In the genomic region with DNA sequence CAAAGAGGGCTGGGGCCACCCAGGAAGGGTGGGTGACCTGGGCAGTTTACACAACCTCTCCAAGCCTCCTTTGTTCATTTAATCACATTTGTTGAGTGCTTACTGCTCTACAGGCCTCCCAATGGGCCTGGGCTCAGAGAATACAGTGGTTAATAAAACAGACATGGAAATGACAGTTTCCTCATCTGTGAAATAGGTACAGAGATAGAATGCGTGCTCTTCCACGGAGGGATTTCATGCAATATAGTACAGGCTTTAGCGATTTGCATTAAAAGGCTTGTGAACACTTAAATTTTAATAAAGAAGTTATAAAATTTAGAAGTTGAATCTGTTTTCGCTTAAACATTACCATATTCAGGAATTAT, we compare ENCODE assay signal across 1 cellular context.
TF ChIP-seq lines count a peak whose summit lies in the region.

No MANE protein-coding gene starts in this region.

TF ChIP-seq in HCT116, 20 proteins besides CTCF, POLR2A, EP300 and RAD21 (continued from another document):
- TF ChIP-seq, protein P1, sequence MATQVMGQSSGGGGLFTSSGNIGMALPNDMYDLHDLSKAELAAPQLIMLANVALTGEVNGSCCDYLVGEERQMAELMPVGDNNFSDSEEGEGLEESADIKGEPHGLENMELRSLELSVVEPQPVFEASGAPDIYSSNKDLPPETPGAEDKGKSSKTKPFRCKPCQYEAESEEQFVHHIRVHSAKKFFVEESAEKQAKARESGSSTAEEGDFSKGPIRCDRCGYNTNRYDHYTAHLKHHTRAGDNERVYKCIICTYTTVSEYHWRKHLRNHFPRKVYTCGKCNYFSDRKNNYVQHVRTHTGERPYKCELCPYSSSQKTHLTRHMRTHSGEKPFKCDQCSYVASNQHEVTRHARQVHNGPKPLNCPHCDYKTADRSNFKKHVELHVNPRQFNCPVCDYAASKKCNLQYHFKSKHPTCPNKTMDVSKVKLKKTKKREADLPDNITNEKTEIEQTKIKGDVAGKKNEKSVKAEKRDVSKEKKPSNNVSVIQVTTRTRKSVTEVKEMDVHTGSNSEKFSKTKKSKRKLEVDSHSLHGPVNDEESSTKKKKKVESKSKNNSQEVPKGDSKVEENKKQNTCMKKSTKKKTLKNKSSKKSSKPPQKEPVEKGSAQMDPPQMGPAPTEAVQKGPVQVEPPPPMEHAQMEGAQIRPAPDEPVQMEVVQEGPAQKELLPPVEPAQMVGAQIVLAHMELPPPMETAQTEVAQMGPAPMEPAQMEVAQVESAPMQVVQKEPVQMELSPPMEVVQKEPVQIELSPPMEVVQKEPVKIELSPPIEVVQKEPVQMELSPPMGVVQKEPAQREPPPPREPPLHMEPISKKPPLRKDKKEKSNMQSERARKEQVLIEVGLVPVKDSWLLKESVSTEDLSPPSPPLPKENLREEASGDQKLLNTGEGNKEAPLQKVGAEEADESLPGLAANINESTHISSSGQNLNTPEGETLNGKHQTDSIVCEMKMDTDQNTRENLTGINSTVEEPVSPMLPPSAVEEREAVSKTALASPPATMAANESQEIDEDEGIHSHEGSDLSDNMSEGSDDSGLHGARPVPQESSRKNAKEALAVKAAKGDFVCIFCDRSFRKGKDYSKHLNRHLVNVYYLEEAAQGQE (IDR thresholded peaks at IDR 0.05; ENCODE audit: low read depth): no peak
- TF ChIP-seq CBX3 (IDR thresholded peaks at IDR 0.05; ENCODE audit: low read depth) (no peak), SRF (IDR thresholded peaks at IDR 0.05; ENCODE audit: low read depth) (no peak), JUND (IDR thresholded peaks at IDR 0.05) (peak; percentile 55; the same call in 1 of the 2 replicates), SIN3A (IDR thresholded peaks at IDR 0.05; ENCODE audit: low read depth) (no peak), CEBPB (IDR thresholded peaks at IDR 0.05; ENCODE audit: low read depth) (0 out of 2 replicates have a peak, but pooled peaks have one; percentile 73)
- TF ChIP-seq, protein P2, sequence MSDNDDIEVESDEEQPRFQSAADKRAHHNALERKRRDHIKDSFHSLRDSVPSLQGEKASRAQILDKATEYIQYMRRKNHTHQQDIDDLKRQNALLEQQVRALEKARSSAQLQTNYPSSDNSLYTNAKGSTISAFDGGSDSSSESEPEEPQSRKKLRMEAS (IDR thresholded peaks at IDR 0.05): peak; percentile 6; the same call in 1 of the 2 replicates
TF ChIP-seq in HCT116: peak in this region for 4.
